In the genomic region with DNA sequence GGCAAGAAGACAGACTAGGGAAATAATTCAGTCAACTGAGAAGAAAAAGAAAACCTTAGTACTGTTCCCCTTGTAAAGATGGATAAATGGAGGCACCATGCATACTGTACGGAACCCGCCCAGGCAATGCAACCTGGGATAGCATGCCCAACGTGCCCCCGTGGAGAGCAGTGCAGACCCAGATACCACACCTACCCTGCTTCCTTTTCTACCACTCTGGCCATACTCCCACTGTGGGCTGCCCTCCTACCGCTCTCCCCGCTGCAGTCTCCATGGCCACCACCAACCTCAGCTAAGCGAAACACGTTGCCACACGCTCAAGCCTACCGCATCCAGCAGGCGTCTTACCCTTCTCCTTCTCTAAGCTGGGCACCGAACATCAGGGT, we compare ENCODE assay signal across 1 cellular context.
TF ChIP-seq lines count a peak whose summit lies in the region.

No MANE protein-coding gene starts in this region.

TF ChIP-seq in K562, 482 proteins besides CTCF, POLR2A, EP300 and RAD21 (continued from another document and continues in another):
- TF ChIP-seq, protein P1, sequence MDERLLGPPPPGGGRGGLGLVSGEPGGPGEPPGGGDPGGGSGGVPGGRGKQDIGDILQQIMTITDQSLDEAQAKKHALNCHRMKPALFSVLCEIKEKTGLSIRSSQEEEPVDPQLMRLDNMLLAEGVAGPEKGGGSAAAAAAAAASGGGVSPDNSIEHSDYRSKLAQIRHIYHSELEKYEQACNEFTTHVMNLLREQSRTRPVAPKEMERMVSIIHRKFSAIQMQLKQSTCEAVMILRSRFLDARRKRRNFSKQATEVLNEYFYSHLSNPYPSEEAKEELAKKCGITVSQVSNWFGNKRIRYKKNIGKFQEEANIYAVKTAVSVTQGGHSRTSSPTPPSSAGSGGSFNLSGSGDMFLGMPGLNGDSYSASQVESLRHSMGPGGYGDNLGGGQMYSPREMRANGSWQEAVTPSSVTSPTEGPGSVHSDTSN (CRISPR knock-in tag; IDR thresholded peaks at IDR 0.05; ENCODE audit: low read depth) = no peak
- TF ChIP-seq, protein P1 (tag; conservative IDR thresholded peaks at IDR 0.05; ENCODE audit: low read depth) = no peak
- TF ChIP-seq PRPF4 (IDR thresholded peaks at IDR 0.05; ENCODE audit: insufficient read depth, low read depth, low read length, poor library complexity, severe bottlenecking) = no peak
- TF ChIP-seq ZNF583 (CRISPR knock-in tag; IDR thresholded peaks at IDR 0.05) = peak; percentile 39
- TF ChIP-seq, protein P2, sequence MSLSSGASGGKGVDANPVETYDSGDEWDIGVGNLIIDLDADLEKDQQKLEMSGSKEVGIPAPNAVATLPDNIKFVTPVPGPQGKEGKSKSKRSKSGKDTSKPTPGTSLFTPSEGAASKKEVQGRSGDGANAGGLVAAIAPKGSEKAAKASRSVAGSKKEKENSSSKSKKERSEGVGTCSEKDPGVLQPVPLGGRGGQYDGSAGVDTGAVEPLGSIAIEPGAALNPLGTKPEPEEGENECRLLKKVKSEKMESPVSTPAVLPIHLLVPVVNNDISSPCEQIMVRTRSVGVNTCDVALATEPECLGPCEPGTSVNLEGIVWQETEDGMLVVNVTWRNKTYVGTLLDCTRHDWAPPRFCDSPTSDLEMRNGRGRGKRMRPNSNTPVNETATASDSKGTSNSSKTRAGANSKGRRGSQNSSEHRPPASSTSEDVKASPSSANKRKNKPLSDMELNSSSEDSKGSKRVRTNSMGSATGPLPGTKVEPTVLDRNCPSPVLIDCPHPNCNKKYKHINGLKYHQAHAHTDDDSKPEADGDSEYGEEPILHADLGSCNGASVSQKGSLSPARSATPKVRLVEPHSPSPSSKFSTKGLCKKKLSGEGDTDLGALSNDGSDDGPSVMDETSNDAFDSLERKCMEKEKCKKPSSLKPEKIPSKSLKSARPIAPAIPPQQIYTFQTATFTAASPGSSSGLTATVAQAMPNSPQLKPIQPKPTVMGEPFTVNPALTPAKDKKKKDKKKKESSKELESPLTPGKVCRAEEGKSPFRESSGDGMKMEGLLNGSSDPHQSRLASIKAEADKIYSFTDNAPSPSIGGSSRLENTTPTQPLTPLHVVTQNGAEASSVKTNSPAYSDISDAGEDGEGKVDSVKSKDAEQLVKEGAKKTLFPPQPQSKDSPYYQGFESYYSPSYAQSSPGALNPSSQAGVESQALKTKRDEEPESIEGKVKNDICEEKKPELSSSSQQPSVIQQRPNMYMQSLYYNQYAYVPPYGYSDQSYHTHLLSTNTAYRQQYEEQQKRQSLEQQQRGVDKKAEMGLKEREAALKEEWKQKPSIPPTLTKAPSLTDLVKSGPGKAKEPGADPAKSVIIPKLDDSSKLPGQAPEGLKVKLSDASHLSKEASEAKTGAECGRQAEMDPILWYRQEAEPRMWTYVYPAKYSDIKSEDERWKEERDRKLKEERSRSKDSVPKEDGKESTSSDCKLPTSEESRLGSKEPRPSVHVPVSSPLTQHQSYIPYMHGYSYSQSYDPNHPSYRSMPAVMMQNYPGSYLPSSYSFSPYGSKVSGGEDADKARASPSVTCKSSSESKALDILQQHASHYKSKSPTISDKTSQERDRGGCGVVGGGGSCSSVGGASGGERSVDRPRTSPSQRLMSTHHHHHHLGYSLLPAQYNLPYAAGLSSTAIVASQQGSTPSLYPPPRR (CRISPR knock-in tag; IDR thresholded peaks at IDR 0.05; ENCODE audit: borderline replicate concordance) = peak; percentile 89; the same call in 1 of the 2 replicates
- TF ChIP-seq ZNF76 (CRISPR knock-in tag; IDR thresholded peaks at IDR 0.05; ENCODE audit: borderline replicate concordance) = peak; percentile 79; the same call in 1 of the 2 replicates
- TF ChIP-seq SRSF9 (IDR thresholded peaks at IDR 0.05; ENCODE audit: borderline replicate concordance, low read depth, low read length) = no peak
- no peak for TF ChIP-seq ATF7 (IDR thresholded peaks at IDR 0.05)
- no peak for TF ChIP-seq SETDB1 (IDR thresholded peaks at IDR 0.05; ENCODE audit: low read length)
- TF ChIP-seq, protein P3, sequence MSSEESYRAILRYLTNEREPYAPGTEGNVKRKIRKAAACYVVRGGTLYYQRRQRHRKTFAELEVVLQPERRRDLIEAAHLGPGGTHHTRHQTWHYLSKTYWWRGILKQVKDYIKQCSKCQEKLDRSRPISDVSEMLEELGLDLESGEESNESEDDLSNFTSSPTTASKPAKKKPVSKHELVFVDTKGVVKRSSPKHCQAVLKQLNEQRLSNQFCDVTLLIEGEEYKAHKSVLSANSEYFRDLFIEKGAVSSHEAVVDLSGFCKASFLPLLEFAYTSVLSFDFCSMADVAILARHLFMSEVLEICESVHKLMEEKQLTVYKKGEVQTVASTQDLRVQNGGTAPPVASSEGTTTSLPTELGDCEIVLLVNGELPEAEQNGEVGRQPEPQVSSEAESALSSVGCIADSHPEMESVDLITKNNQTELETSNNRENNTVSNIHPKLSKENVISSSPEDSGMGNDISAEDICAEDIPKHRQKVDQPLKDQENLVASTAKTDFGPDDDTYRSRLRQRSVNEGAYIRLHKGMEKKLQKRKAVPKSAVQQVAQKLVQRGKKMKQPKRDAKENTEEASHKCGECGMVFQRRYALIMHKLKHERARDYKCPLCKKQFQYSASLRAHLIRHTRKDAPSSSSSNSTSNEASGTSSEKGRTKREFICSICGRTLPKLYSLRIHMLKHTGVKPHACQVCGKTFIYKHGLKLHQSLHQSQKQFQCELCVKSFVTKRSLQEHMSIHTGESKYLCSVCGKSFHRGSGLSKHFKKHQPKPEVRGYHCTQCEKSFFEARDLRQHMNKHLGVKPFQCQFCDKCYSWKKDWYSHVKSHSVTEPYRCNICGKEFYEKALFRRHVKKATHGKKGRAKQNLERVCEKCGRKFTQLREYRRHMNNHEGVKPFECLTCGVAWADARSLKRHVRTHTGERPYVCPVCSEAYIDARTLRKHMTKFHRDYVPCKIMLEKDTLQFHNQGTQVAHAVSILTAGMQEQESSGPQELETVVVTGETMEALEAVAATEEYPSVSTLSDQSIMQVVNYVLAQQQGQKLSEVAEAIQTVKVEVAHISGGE (CRISPR knock-in tag; IDR thresholded peaks at IDR 0.05) = 0 out of 6 replicates have a peak, but pooled peaks of 1 of the 3 experiments have one; percentile 7
- no peak for TF ChIP-seq SMARCE1 (IDR thresholded peaks at IDR 0.05)
- TF ChIP-seq ZEB2 (IDR thresholded peaks at IDR 0.05) = no peak
- TF ChIP-seq, protein P4, sequence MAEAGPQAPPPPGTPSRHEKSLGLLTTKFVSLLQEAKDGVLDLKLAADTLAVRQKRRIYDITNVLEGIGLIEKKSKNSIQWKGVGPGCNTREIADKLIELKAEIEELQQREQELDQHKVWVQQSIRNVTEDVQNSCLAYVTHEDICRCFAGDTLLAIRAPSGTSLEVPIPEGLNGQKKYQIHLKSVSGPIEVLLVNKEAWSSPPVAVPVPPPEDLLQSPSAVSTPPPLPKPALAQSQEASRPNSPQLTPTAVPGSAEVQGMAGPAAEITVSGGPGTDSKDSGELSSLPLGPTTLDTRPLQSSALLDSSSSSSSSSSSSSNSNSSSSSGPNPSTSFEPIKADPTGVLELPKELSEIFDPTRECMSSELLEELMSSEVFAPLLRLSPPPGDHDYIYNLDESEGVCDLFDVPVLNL (CRISPR knock-in tag; IDR thresholded peaks at IDR 0.05; ENCODE audit: low read depth) = no peak
- TF ChIP-seq, protein P5, sequence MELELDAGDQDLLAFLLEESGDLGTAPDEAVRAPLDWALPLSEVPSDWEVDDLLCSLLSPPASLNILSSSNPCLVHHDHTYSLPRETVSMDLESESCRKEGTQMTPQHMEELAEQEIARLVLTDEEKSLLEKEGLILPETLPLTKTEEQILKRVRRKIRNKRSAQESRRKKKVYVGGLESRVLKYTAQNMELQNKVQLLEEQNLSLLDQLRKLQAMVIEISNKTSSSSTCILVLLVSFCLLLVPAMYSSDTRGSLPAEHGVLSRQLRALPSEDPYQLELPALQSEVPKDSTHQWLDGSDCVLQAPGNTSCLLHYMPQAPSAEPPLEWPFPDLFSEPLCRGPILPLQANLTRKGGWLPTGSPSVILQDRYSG (tag; conservative IDR thresholded peaks at IDR 0.05; ENCODE audit: low read depth) = no peak
- peak in 1 of 2 experiments; percentile 33; a peak in 2 of 4 replicates for TF ChIP-seq MAZ (CRISPR knock-in tag; conservative IDR thresholded peaks at IDR 0.05 in 1 of 2, IDR thresholded peaks at IDR 0.05 in 1 of 2)
- TF ChIP-seq BDP1 (IDR thresholded peaks at IDR 0.05; ENCODE audit: insufficient read depth, insufficient read length) = no peak
- no peak for TF ChIP-seq CHD1 (IDR thresholded peaks at IDR 0.05; ENCODE audit: low read length)
- TF ChIP-seq ZNF354B (CRISPR knock-in tag; IDR thresholded peaks at IDR 0.05) = peak; percentile 47; the same call in 1 of the 2 replicates
- TF ChIP-seq, protein P6, sequence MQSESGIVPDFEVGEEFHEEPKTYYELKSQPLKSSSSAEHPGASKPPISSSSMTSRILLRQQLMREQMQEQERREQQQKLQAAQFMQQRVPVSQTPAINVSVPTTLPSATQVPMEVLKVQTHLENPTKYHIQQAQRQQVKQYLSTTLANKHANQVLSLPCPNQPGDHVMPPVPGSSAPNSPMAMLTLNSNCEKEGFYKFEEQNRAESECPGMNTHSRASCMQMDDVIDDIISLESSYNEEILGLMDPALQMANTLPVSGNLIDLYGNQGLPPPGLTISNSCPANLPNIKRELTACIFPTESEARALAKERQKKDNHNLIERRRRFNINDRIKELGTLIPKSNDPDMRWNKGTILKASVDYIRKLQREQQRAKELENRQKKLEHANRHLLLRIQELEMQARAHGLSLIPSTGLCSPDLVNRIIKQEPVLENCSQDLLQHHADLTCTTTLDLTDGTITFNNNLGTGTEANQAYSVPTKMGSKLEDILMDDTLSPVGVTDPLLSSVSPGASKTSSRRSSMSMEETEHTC (IDR thresholded peaks at IDR 0.05) = no peak
- TF ChIP-seq CREBBP (IDR thresholded peaks at IDR 0.05; ENCODE audit: low read depth, low read length) = no peak
- TF ChIP-seq CBX8 (IDR thresholded peaks at IDR 0.05; ENCODE audit: borderline replicate concordance, extremely low read depth, low read depth, low read length, poor library complexity, severe bottlenecking) = no peak
- TF ChIP-seq STAG1 (CRISPR knock-in tag; IDR thresholded peaks at IDR 0.05; ENCODE audit: borderline replicate concordance) = no peak
- TF ChIP-seq TSC22D4 (tag; IDR thresholded peaks at IDR 0.05) = no peak
- no peak for TF ChIP-seq SREBF2 (CRISPR knock-in tag; IDR thresholded peaks at IDR 0.05)
- TF ChIP-seq HSF4 (CRISPR knock-in tag; IDR thresholded peaks at IDR 0.05; ENCODE audit: borderline replicate concordance) = no peak
- TF ChIP-seq ZNF507 (tag; conservative IDR thresholded peaks at IDR 0.05) = no peak
- no peak for TF ChIP-seq ZKSCAN8 (CRISPR knock-in tag; IDR thresholded peaks at IDR 0.05)
- TF ChIP-seq POLR3G (IDR thresholded peaks at IDR 0.05; ENCODE audit: extremely low read depth, insufficient read length, insufficient replicate concordance) = no peak
- TF ChIP-seq ZNF175 (CRISPR knock-in tag; IDR thresholded peaks at IDR 0.05; ENCODE audit: low read depth) = no peak
- no peak for TF ChIP-seq SMAD3 (CRISPR knock-in tag; conservative IDR thresholded peaks at IDR 0.05)
- TF ChIP-seq COPS2 (conservative IDR thresholded peaks at IDR 0.05) = no peak
- TF ChIP-seq, protein P7, sequence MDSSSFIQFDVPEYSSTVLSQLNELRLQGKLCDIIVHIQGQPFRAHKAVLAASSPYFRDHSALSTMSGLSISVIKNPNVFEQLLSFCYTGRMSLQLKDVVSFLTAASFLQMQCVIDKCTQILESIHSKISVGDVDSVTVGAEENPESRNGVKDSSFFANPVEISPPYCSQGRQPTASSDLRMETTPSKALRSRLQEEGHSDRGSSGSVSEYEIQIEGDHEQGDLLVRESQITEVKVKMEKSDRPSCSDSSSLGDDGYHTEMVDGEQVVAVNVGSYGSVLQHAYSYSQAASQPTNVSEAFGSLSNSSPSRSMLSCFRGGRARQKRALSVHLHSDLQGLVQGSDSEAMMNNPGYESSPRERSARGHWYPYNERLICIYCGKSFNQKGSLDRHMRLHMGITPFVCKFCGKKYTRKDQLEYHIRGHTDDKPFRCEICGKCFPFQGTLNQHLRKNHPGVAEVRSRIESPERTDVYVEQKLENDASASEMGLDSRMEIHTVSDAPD (CRISPR knock-in tag; IDR thresholded peaks at IDR 0.05) = no peak
- peak; percentile 11; the same call in 1 of the 2 replicates for TF ChIP-seq LCOR (CRISPR knock-in tag; IDR thresholded peaks at IDR 0.05)
- TF ChIP-seq DPF2 (IDR thresholded peaks at IDR 0.05) = no peak
- no peak for TF ChIP-seq MAFG (tag; conservative IDR thresholded peaks at IDR 0.05)
- TF ChIP-seq NCOA6 (IDR thresholded peaks at IDR 0.05) = no peak
- no peak for TF ChIP-seq FOXM1 (IDR thresholded peaks at IDR 0.05; ENCODE audit: low read depth)
- peak; percentile 87; the same call in 1 of the 2 replicates for TF ChIP-seq FOXM1 (CRISPR knock-in tag; IDR thresholded peaks at IDR 0.05; ENCODE audit: low read depth)
- TF ChIP-seq, protein P8, sequence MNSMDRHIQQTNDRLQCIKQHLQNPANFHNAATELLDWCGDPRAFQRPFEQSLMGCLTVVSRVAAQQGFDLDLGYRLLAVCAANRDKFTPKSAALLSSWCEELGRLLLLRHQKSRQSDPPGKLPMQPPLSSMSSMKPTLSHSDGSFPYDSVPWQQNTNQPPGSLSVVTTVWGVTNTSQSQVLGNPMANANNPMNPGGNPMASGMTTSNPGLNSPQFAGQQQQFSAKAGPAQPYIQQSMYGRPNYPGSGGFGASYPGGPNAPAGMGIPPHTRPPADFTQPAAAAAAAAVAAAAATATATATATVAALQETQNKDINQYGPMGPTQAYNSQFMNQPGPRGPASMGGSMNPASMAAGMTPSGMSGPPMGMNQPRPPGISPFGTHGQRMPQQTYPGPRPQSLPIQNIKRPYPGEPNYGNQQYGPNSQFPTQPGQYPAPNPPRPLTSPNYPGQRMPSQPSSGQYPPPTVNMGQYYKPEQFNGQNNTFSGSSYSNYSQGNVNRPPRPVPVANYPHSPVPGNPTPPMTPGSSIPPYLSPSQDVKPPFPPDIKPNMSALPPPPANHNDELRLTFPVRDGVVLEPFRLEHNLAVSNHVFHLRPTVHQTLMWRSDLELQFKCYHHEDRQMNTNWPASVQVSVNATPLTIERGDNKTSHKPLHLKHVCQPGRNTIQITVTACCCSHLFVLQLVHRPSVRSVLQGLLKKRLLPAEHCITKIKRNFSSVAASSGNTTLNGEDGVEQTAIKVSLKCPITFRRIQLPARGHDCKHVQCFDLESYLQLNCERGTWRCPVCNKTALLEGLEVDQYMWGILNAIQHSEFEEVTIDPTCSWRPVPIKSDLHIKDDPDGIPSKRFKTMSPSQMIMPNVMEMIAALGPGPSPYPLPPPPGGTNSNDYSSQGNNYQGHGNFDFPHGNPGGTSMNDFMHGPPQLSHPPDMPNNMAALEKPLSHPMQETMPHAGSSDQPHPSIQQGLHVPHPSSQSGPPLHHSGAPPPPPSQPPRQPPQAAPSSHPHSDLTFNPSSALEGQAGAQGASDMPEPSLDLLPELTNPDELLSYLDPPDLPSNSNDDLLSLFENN (IDR thresholded peaks at IDR 0.05; ENCODE audit: low read depth in 2 of 2, low read length in 2 of 2) = no peak
